17 cellular contexts compared by ENCODE assay signal in the genomic region with DNA sequence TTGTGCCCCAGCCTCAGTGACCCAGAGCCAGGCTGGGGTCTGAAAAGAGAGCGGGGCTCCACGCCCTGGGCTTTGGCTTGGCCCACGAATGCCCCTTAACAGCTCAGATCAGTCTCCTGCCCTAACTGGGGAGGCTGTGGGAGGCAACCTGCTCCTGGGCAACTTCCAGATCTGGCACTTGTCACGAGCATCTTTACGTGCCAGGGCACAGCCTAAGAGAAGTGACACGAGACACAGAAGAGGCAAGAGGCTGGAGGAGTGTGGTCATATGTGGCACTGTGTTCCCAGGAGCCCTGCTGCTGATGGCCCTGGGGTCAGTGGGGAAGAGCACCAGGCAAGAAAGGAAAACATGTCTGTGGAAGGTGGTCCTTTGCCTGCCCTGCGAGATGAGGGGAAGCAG.
DNase-seq lines count a peak whose midpoint lies in the region; ATAC-seq, FAIRE-seq and TF ChIP-seq lines count a peak whose summit lies in the region.
"Had no signal": no experiment of that assay in that cellular context is flagged by ENCODE, and none has a peak within 500 bp of the region (broad histone marks: within the 10 kb centered on the region; RNA-seq: fewer than 3 reads in every experiment).

No MANE protein-coding gene starts in this region.

- CTCF ChIA-PET in HepG2 (lab: Yijun Ruan, JAX; ENCODE audit: low intra/inter-chr PET ratio, low total read pairs): no interaction called here

- intact Hi-C loops in HepG2 (cut with micrococcal nuclease; ENCODE audit: unreplicated experiment): no loop called here
- intact Hi-C loops in right lobe of liver (cut with DNase I): no loop called here
- intact Hi-C loops in left ventricle myocardium superior (cut with micrococcal nuclease): no loop called here
- intact Hi-C loops in upper lobe of right lung (cut with DNase I): no loop called here

- ATAC-seq in HepG2: no peak
- no peak for ATAC-seq in right lobe of liver
- peak; percentile 87 for ATAC-seq in left ventricle myocardium superior
- peak; percentile 16 for ATAC-seq in upper lobe of right lung
- ATAC-seq in GM18868 (IDR thresholded peaks at IDR 0.05; ENCODE audit: unreplicated experiment): no peak

- TF ChIP-seq POLR2A in HepG2 (IDR thresholded peaks at IDR 0.05; ENCODE audit: insufficient read depth in 1 of 2, low read depth in 2 of 2, low read length in 2 of 2) (no peak), right lobe of liver (IDR thresholded peaks at IDR 0.05) (no peak)

- TF ChIP-seq CTCF in HepG2 (CRISPR knock-in tag; IDR thresholded peaks at IDR 0.05): no peak
- TF ChIP-seq CTCF in right lobe of liver (IDR thresholded peaks at IDR 0.05): no peak
- no peak for TF ChIP-seq CTCF in osteoblast (IDR thresholded peaks at IDR 0.05; ENCODE audit: extremely low read depth, low read depth, low read length)
- TF ChIP-seq CTCF in upper lobe of right lung (IDR thresholded peaks at IDR 0.05): no peak

- POLR2A ChIA-PET in HepG2 (lab: Yijun Ruan, JAX): interaction anchor here (1.4 kb wide), 1 partner anchor 8 kb away, joined by 3 read pairs; no protein-coding TSS in a partner anchor

- no peak overlapping the region for H3K4me3 ChIP-seq in HepG2 (replicated peaks in 1 of 3; ENCODE audit: insufficient read depth in 1 of 3, low read depth in 2 of 3, low read length in 3 of 3)
- H3K4me3 ChIP-seq in right lobe of liver: no peak overlapping the region
- no peak overlapping the region for H3K4me3 ChIP-seq in osteoblast (ENCODE audit: insufficient read depth, low read length)
- H3K4me3 ChIP-seq in upper lobe of right lung: no peak overlapping the region
- H3K4me3 ChIP-seq: HAP-1 had no signal

- H3K36me3 ChIP-seq in HepG2 (replicated peaks in 1 of 2; ENCODE audit: control insufficient read depth in 1 of 2, insufficient read depth in 2 of 2, low read length in 2 of 2): peaks cover 0 to 9% of the 10 kb centered on the region in 2 experiments; a peak in 2 of 5 replicates
- H3K36me3 ChIP-seq in right lobe of liver: no peaks in the 10 kb centered on the region
- H3K36me3 ChIP-seq in osteoblast (ENCODE audit: insufficient read depth, low read length): no peaks in the 10 kb centered on the region
- peaks cover 4% of the 10 kb centered on the region for H3K36me3 ChIP-seq in upper lobe of right lung
- H3K36me3 ChIP-seq: HAP-1 had no signal

- H3K9ac ChIP-seq in HepG2 (ENCODE audit: insufficient read depth, low read depth, low read length): no peak overlapping the region

- DNase-seq in HepG2 (ENCODE audit: low spot score) (no peak), right lobe of liver (no peak), left ventricle myocardium superior (peak; percentile 66), osteoblast (ENCODE audit: insufficient read length, low spot score, missing footprints) (peak; percentile 18), upper lobe of right lung (peak; percentile 54), DMS153 (lab: John Stamatoyannopoulos, UW) (no peak)
- no peak for DNase-seq in activated CD8-positive, alpha-beta memory T cell treated with anti-CD3 and anti-CD28 coated beads, Interleukin-2, amount 50 U/mL, for 4 hours
- DNase-seq: 8988T, Karpas-422, MM.1S, NCI-H1105, NCI-H187, NCI-H446, NCI-H748 treated with DMSO at 0.1 percent for 48 hours had no signal

- no peaks in the 10 kb centered on the region for H3K9me3 ChIP-seq in HepG2 (ENCODE audit: low read length)
- no peaks in the 10 kb centered on the region for H3K9me3 ChIP-seq in right lobe of liver
- H3K9me3 ChIP-seq in osteoblast (ENCODE audit: low read depth, low read length): no peaks in the 10 kb centered on the region
- no peaks in the 10 kb centered on the region for H3K9me3 ChIP-seq in upper lobe of right lung
- H3K9me3 ChIP-seq: HAP-1 had no signal

- 100% methylated on average over 2 of the region's 7 CpGs for WGBS in HepG2 (ENCODE audit: low lambda C conversion rate)
- 77% methylated on average over 3 of the region's 7 CpGs for WGBS in right lobe of liver (ENCODE audit: insufficient coverage, low coverage, low lambda C conversion rate, missing lambda C conversion rate)

- peaks cover 50% of the 10 kb centered on the region for H3K4me1 ChIP-seq in HepG2 (ENCODE audit: insufficient read depth, low read length)
- H3K4me1 ChIP-seq in right lobe of liver: peaks cover 0 to 8% (median 2%) of the 10 kb centered on the region in 4 donors
- H3K4me1 ChIP-seq in osteoblast (ENCODE audit: insufficient read depth, low read length): peaks cover 9% of the 10 kb centered on the region
- H3K4me1 ChIP-seq in upper lobe of right lung: peaks cover 19% of the 10 kb centered on the region

- H3K4me2 ChIP-seq in HepG2 (ENCODE audit: low read depth, low read length): no peak overlapping the region
- no peak overlapping the region for H3K4me2 ChIP-seq in osteoblast (ENCODE audit: insufficient read depth, low read length)

- no peaks in the 10 kb centered on the region for H3K27me3 ChIP-seq in HepG2 (ENCODE audit: control insufficient read depth in 1 of 2, insufficient read depth in 2 of 2, low read length in 2 of 2)
- no peaks in the 10 kb centered on the region for H3K27me3 ChIP-seq in right lobe of liver
- no peaks in the 10 kb centered on the region for H3K27me3 ChIP-seq in osteoblast (ENCODE audit: insufficient read depth, low read length)
- H3K27me3 ChIP-seq in upper lobe of right lung: no peaks in the 10 kb centered on the region

- peaks cover 2% of the 10 kb centered on the region; the same call in 1 of the 2 replicates for H4K20me1 ChIP-seq in HepG2 (ENCODE audit: insufficient read depth, low read length)
- peaks cover 4% of the 10 kb centered on the region for H4K20me1 ChIP-seq in osteoblast (ENCODE audit: insufficient read depth, low read length)

- H3K27ac ChIP-seq in HepG2 (ENCODE audit: extremely low read length, insufficient read depth, low read length) (peak overlapping the region; percentile 2), right lobe of liver (no peak overlapping the region), osteoblast (ENCODE audit: low read depth, low read length) (no peak overlapping the region), upper lobe of right lung (no peak overlapping the region)
- H3K27ac ChIP-seq: C4-2B had no signal

- no peak for FAIRE-seq in HepG2 (lab: Jason Lieb, UNC)

- no TSS peak for BruUV-seq in HepG2 (replicated peaks; lab: Mats Ljungman, UMichigan)

- TF ChIP-seq EP300 in HepG2 (IDR thresholded peaks at IDR 0.05; ENCODE audit: low read depth in 2 of 2, low read length in 2 of 2): no peak
- no peak for TF ChIP-seq EP300 in HepG2 (CRISPR knock-in tag; IDR thresholded peaks at IDR 0.05; ENCODE audit: borderline replicate concordance)

- no peak for TF ChIP-seq RAD21 in HepG2 (CRISPR knock-in tag; IDR thresholded peaks at IDR 0.05)

- in situ Hi-C loops in HepG2 (cut with HindIII; ENCODE audit: extremely low pct_ligation_motif_present, low pct_unique_long_range_greater_than_20kb): no loop called here

- H2AFZ ChIP-seq in HepG2 (ENCODE audit: low read length) (no peak overlapping the region), osteoblast (ENCODE audit: low read length) (no peak overlapping the region)

- H3K79me2 ChIP-seq in HepG2 (ENCODE audit: insufficient read depth, low read length) (peaks cover 9% of the 10 kb centered on the region), osteoblast (ENCODE audit: insufficient read depth, low read length) (no peaks in the 10 kb centered on the region)

TF ChIP-seq in HepG2, 621 proteins besides CTCF, POLR2A, EP300 and RAD21 (continues in another document):
- TF ChIP-seq MLX (CRISPR knock-in tag; IDR thresholded peaks at IDR 0.05): no peak
- no peak for TF ChIP-seq REXO4 (CRISPR knock-in tag; IDR thresholded peaks at IDR 0.05; ENCODE audit: borderline replicate concordance)
- no peak for TF ChIP-seq NR2F2 (IDR thresholded peaks at IDR 0.05; ENCODE audit: borderline replicate concordance, low read depth)
- TF ChIP-seq MIER2 (CRISPR knock-in tag; IDR thresholded peaks at IDR 0.05): no peak
- no peak for TF ChIP-seq ZFP90 (CRISPR knock-in tag; IDR thresholded peaks at IDR 0.05; ENCODE audit: borderline replicate concordance)
- TF ChIP-seq ZNF644 (CRISPR knock-in tag; IDR thresholded peaks at IDR 0.05; ENCODE audit: low read depth): no peak
- TF ChIP-seq ZNF784 (CRISPR knock-in tag; IDR thresholded peaks at IDR 0.05; ENCODE audit: borderline replicate concordance): no peak
- TF ChIP-seq ZNF563 (CRISPR knock-in tag; IDR thresholded peaks at IDR 0.05): no peak
- TF ChIP-seq, protein P1, sequence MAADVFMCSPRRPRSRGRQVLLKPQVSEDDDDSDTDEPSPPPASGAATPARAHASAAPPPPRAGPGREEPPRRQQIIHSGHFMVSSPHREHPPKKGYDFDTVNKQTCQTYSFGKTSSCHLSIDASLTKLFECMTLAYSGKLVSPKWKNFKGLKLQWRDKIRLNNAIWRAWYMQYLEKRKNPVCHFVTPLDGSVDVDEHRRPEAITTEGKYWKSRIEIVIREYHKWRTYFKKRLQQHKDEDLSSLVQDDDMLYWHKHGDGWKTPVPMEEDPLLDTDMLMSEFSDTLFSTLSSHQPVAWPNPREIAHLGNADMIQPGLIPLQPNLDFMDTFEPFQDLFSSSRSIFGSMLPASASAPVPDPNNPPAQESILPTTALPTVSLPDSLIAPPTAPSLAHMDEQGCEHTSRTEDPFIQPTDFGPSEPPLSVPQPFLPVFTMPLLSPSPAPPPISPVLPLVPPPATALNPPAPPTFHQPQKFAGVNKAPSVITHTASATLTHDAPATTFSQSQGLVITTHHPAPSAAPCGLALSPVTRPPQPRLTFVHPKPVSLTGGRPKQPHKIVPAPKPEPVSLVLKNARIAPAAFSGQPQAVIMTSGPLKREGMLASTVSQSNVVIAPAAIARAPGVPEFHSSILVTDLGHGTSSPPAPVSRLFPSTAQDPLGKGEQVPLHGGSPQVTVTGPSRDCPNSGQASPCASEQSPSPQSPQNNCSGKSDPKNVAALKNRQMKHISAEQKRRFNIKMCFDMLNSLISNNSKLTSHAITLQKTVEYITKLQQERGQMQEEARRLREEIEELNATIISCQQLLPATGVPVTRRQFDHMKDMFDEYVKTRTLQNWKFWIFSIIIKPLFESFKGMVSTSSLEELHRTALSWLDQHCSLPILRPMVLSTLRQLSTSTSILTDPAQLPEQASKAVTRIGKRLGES (CRISPR knock-in tag; IDR thresholded peaks at IDR 0.05; ENCODE audit: borderline replicate concordance): no peak
- TF ChIP-seq ARHGAP35 (CRISPR knock-in tag; IDR thresholded peaks at IDR 0.05; ENCODE audit: borderline replicate concordance): no peak

Comparison
In these comparisons a context has a peak if more than half of its experiments do, and no peak if none do; other contexts are left out.
1. ATAC-seq: peak in left ventricle myocardium superior (single experiment) and upper lobe of right lung (single experiment); none in HepG2 (single experiment), right lobe of liver (0 of 4) and GM18868 (single experiment).
2. DNase-seq: peak in left ventricle myocardium superior (single experiment), osteoblast (single experiment) and upper lobe of right lung (single experiment); none in HepG2 (single experiment), right lobe of liver (0 of 3), DMS153 (single experiment) and activated CD8-positive, alpha-beta memory T cell treated with anti-CD3 and anti-CD28 coated beads, Interleukin-2, amount 50 U/mL, for 4 hours (single experiment).